Comparison of ENCODE assay signal across 1 cellular context in the genomic region with DNA sequence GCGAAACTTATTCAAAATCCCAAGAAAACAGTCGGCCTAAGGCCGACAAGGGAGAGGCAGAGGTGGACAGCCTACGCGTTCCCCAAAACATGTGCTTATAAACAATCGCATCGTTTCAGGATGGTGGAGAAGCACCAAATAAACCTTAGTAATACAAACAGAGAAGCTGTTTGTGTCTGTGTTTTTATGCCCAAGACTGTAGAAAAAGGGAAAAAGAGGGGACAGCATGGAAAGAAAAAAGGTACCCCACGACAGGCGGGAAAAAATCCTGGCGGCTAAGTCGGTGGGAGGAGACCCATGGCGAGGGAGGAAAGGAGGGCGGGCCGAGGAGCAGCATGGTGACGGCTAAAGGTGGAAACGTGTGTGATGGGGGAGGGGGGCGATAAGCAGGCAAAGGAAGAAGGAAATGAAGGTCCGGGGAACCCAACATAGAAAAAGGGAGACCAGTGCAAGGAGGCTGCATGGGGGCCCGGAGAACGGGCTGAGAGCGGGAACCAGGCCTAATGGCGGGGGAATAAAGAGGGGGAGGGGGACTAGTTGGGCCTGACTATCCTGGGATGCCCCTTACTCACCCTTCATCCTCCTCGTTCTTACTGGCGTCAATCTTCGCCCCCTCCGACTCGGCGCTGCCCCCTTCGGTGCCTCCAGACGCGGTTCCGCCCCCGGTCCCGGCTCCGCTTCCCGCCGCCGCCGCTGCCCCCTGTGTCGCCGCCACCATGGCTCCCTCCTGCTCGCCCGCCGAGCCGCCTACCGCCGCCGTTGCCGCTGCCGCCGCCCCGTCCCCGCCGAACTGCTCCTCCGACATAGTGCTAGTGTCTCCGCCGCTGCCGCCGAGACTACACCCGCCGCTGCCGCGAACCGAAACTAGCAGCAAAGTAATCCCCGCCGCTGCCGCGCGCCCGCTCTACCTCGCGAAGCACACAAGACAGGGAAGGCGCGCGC.
A peak's percentile ranks its signal among the peaks of the same experiment; 100 is the strongest.
TF ChIP-seq lines count a peak whose summit lies in the region.

No MANE protein-coding gene starts in this region.

TF ChIP-seq in GM12878, 131 proteins besides CTCF, POLR2A, EP300 and RAD21 (continued from another document and continues in another):
- TF ChIP-seq, protein P1, sequence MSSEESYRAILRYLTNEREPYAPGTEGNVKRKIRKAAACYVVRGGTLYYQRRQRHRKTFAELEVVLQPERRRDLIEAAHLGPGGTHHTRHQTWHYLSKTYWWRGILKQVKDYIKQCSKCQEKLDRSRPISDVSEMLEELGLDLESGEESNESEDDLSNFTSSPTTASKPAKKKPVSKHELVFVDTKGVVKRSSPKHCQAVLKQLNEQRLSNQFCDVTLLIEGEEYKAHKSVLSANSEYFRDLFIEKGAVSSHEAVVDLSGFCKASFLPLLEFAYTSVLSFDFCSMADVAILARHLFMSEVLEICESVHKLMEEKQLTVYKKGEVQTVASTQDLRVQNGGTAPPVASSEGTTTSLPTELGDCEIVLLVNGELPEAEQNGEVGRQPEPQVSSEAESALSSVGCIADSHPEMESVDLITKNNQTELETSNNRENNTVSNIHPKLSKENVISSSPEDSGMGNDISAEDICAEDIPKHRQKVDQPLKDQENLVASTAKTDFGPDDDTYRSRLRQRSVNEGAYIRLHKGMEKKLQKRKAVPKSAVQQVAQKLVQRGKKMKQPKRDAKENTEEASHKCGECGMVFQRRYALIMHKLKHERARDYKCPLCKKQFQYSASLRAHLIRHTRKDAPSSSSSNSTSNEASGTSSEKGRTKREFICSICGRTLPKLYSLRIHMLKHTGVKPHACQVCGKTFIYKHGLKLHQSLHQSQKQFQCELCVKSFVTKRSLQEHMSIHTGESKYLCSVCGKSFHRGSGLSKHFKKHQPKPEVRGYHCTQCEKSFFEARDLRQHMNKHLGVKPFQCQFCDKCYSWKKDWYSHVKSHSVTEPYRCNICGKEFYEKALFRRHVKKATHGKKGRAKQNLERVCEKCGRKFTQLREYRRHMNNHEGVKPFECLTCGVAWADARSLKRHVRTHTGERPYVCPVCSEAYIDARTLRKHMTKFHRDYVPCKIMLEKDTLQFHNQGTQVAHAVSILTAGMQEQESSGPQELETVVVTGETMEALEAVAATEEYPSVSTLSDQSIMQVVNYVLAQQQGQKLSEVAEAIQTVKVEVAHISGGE (CRISPR knock-in tag; IDR thresholded peaks at IDR 0.05), result no peak
- no peak for TF ChIP-seq FOXK2 (IDR thresholded peaks at IDR 0.05)
- TF ChIP-seq, protein P2, sequence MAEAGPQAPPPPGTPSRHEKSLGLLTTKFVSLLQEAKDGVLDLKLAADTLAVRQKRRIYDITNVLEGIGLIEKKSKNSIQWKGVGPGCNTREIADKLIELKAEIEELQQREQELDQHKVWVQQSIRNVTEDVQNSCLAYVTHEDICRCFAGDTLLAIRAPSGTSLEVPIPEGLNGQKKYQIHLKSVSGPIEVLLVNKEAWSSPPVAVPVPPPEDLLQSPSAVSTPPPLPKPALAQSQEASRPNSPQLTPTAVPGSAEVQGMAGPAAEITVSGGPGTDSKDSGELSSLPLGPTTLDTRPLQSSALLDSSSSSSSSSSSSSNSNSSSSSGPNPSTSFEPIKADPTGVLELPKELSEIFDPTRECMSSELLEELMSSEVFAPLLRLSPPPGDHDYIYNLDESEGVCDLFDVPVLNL (IDR thresholded peaks at IDR 0.05; ENCODE audit: low read depth, low read length), result no peak
- TF ChIP-seq, protein P3, sequence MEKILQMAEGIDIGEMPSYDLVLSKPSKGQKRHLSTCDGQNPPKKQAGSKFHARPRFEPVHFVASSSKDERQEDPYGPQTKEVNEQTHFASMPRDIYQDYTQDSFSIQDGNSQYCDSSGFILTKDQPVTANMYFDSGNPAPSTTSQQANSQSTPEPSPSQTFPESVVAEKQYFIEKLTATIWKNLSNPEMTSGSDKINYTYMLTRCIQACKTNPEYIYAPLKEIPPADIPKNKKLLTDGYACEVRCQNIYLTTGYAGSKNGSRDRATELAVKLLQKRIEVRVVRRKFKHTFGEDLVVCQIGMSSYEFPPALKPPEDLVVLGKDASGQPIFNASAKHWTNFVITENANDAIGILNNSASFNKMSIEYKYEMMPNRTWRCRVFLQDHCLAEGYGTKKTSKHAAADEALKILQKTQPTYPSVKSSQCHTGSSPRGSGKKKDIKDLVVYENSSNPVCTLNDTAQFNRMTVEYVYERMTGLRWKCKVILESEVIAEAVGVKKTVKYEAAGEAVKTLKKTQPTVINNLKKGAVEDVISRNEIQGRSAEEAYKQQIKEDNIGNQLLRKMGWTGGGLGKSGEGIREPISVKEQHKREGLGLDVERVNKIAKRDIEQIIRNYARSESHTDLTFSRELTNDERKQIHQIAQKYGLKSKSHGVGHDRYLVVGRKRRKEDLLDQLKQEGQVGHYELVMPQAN (conservative IDR thresholded peaks at IDR 0.05), result peak; percentile 60; the same call in 1 of the 2 replicates
- peak; percentile 44; the same call in 1 of the 3 replicates for TF ChIP-seq POU2F2 (IDR thresholded peaks at IDR 0.05; ENCODE audit: borderline replicate concordance, low read depth, low read length)
- TF ChIP-seq, protein P4, sequence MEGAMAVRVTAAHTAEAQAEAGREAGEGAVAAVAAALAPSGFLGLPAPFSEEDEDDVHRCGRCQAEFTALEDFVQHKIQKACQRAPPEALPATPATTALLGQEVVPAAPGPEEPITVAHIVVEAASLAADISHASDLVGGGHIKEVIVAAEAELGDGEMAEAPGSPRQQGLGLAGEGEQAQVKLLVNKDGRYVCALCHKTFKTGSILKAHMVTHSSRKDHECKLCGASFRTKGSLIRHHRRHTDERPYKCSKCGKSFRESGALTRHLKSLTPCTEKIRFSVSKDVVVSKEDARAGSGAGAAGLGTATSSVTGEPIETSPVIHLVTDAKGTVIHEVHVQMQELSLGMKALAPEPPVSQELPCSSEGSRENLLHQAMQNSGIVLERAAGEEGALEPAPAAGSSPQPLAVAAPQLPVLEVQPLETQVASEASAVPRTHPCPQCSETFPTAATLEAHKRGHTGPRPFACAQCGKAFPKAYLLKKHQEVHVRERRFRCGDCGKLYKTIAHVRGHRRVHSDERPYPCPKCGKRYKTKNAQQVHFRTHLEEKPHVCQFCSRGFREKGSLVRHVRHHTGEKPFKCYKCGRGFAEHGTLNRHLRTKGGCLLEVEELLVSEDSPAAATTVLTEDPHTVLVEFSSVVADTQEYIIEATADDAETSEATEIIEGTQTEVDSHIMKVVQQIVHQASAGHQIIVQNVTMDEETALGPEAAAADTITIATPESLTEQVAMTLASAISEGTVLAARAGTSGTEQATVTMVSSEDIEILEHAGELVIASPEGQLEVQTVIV (IDR thresholded peaks at IDR 0.05; ENCODE audit: borderline replicate concordance, partially characterized antibody), result no peak
- 0 out of 2 replicates have a peak, but pooled peaks have one; percentile 11 for TF ChIP-seq MTA2 (IDR thresholded peaks at IDR 0.05; ENCODE audit: low read depth)
- no peak for TF ChIP-seq ZNF622 (IDR thresholded peaks at IDR 0.05)
- TF ChIP-seq, protein P5, sequence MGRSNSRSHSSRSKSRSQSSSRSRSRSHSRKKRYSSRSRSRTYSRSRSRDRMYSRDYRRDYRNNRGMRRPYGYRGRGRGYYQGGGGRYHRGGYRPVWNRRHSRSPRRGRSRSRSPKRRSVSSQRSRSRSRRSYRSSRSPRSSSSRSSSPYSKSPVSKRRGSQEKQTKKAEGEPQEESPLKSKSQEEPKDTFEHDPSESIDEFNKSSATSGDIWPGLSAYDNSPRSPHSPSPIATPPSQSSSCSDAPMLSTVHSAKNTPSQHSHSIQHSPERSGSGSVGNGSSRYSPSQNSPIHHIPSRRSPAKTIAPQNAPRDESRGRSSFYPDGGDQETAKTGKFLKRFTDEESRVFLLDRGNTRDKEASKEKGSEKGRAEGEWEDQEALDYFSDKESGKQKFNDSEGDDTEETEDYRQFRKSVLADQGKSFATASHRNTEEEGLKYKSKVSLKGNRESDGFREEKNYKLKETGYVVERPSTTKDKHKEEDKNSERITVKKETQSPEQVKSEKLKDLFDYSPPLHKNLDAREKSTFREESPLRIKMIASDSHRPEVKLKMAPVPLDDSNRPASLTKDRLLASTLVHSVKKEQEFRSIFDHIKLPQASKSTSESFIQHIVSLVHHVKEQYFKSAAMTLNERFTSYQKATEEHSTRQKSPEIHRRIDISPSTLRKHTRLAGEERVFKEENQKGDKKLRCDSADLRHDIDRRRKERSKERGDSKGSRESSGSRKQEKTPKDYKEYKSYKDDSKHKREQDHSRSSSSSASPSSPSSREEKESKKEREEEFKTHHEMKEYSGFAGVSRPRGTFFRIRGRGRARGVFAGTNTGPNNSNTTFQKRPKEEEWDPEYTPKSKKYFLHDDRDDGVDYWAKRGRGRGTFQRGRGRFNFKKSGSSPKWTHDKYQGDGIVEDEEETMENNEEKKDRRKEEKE (IDR thresholded peaks at IDR 0.05), result no peak
- TF ChIP-seq STAT1 (conservative IDR thresholded peaks at IDR 0.05), result no peak
- TF ChIP-seq ESRRA (IDR thresholded peaks at IDR 0.05; ENCODE audit: low read length), result no peak
- no peak for TF ChIP-seq POLR2AphosphoS2 (IDR thresholded peaks at IDR 0.05; ENCODE audit: low read depth, low read length)
- TF ChIP-seq SRF (IDR thresholded peaks at IDR 0.05; ENCODE audit: low read depth in 2 of 2, low read length in 2 of 2), result no peak
- no peak for TF ChIP-seq MEF2A (IDR thresholded peaks at IDR 0.05; ENCODE audit: insufficient read depth, low read depth, low read length)
- peak; percentile 55 for TF ChIP-seq GATAD2B (conservative IDR thresholded peaks at IDR 0.05; ENCODE audit: low read depth)
- TF ChIP-seq, protein P6, sequence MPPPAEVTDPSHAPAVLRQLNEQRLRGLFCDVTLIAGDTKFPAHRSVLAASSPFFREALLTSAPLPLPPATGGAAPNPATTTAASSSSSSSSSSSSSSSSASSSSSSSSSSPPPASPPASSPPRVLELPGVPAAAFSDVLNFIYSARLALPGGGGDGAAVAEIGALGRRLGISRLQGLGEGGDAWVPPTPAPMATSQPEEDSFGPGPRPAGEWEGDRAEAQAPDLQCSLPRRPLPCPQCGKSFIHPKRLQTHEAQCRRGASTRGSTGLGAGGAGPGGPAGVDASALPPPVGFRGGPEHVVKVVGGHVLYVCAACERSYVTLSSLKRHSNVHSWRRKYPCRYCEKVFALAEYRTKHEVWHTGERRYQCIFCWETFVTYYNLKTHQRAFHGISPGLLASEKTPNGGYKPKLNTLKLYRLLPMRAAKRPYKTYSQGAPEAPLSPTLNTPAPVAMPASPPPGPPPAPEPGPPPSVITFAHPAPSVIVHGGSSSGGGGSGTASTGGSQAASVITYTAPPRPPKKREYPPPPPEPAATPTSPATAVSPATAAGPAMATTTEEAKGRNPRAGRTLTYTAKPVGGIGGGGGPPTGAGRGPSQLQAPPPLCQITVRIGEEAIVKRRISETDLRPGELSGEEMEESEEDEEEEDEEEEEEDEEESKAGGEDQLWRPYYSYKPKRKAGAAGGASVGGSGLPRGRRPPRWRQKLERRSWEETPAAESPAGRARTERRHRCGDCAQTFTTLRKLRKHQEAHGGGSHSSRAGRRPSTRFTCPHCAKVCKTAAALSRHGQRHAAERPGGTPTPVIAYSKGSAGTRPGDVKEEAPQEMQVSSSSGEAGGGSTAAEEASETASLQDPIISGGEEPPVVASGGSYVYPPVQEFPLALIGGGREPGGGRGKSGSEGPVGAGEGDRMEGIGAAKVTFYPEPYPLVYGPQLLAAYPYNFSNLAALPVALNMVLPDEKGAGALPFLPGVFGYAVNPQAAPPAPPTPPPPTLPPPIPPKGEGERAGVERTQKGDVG (CRISPR knock-in tag; IDR thresholded peaks at IDR 0.05), result no peak
- TF ChIP-seq IRF4 (IDR thresholded peaks at IDR 0.05; ENCODE audit: low read depth, low read length), result no peak
- no peak for TF ChIP-seq RBBP5 (conservative IDR thresholded peaks at IDR 0.05)
- no peak for TF ChIP-seq BMI1 (IDR thresholded peaks at IDR 0.05; ENCODE audit: borderline replicate concordance)
- TF ChIP-seq ATF7 (IDR thresholded peaks at IDR 0.05; ENCODE audit: low read depth), result no peak
- TF ChIP-seq MTA3 (IDR thresholded peaks at IDR 0.05; ENCODE audit: borderline replicate concordance, low read length), result no peak
- TF ChIP-seq, protein P7, sequence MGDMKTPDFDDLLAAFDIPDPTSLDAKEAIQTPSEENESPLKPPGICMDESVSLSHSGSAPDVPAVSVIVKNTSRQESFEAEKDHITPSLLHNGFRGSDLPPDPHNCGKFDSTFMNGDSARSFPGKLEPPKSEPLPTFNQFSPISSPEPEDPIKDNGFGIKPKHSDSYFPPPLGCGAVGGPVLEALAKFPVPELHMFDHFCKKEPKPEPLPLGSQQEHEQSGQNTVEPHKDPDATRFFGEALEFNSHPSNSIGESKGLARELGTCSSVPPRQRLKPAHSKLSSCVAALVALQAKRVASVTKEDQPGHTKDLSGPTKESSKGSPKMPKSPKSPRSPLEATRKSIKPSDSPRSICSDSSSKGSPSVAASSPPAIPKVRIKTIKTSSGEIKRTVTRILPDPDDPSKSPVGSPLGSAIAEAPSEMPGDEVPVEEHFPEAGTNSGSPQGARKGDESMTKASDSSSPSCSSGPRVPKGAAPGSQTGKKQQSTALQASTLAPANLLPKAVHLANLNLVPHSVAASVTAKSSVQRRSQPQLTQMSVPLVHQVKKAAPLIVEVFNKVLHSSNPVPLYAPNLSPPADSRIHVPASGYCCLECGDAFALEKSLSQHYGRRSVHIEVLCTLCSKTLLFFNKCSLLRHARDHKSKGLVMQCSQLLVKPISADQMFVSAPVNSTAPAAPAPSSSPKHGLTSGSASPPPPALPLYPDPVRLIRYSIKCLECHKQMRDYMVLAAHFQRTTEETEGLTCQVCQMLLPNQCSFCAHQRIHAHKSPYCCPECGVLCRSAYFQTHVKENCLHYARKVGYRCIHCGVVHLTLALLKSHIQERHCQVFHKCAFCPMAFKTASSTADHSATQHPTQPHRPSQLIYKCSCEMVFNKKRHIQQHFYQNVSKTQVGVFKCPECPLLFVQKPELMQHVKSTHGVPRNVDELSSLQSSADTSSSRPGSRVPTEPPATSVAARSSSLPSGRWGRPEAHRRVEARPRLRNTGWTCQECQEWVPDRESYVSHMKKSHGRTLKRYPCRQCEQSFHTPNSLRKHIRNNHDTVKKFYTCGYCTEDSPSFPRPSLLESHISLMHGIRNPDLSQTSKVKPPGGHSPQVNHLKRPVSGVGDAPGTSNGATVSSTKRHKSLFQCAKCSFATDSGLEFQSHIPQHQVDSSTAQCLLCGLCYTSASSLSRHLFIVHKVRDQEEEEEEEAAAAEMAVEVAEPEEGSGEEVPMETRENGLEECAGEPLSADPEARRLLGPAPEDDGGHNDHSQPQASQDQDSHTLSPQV (IDR thresholded peaks at IDR 0.05), result no peak
- TF ChIP-seq SP1 (IDR thresholded peaks at IDR 0.05; ENCODE audit: low read depth, low read length), result no peak
- no peak for TF ChIP-seq RUNX3 (IDR thresholded peaks at IDR 0.05; ENCODE audit: low read length)
- TF ChIP-seq TARDBP (IDR thresholded peaks at IDR 0.05; ENCODE audit: borderline replicate concordance), result no peak
- TF ChIP-seq TCF7 (IDR thresholded peaks at IDR 0.05; ENCODE audit: borderline replicate concordance), result no peak
- no peak; the same call in 1 of the 2 replicates for TF ChIP-seq CBX5 (IDR thresholded peaks at IDR 0.05; ENCODE audit: low read depth)
- TF ChIP-seq SPI1 (IDR thresholded peaks at IDR 0.05; ENCODE audit: borderline replicate concordance, insufficient read depth, low read depth, low read length), result no peak
